In genomic region chr15:88375234-88375926, GRCh38 we compare ENCODE assay signal across 12 cellular contexts.
DNase-seq lines count a peak whose midpoint lies in the region; ATAC-seq lines count a peak whose summit lies in the region.
"Had no signal": no experiment of that assay in that cellular context is flagged by ENCODE, and none has a peak within 500 bp of the region (broad histone marks: within the 10 kb centered on the region; RNA-seq: fewer than 3 reads in every experiment).

No MANE protein-coding gene starts in this region.

- intact Hi-C loops in right cardiac atrium (cut with DNase I): no loop called here

- ATAC-seq in right cardiac atrium: no peak
- no peak for ATAC-seq in GM18909 (IDR thresholded peaks at IDR 0.05; ENCODE audit: poor library complexity, unreplicated experiment)

- H3K27me3 ChIP-seq in right cardiac atrium (ENCODE audit: control insufficient read depth, insufficient read depth): no peaks in the 10 kb centered on the region
- H3K27me3 ChIP-seq: SJCRH30, suprapubic skin had no signal

- no peak overlapping the region for H3K27ac ChIP-seq in right cardiac atrium (ENCODE audit: low read length)
- H3K27ac ChIP-seq: SJCRH30, suprapubic skin had no signal

- WGBS in right cardiac atrium: 30% methylated on average over 9 of the region's 9 CpGs

- H3K9me3 ChIP-seq in right cardiac atrium (ENCODE audit: control insufficient read depth, low read length): no peaks in the 10 kb centered on the region
- H3K9me3 ChIP-seq: SJCRH30, suprapubic skin had no signal

- DNase-seq in H4 (ENCODE audit: low spot score) (peak; percentile 26), RKO (ENCODE audit: low spot score) (peak; percentile 53), fibroblast of peridontal ligament (ENCODE audit: extremely low read depth) (peak; percentile 84), putamen (ENCODE audit: low spot score) (peak; percentile 81), NCI-H2171 treated with DMSO at 0.1 percent for 48 hours (lab: John Stamatoyannopoulos, UW) (no peak), right cardiac atrium (no peak), NCI-H1930 (lab: John Stamatoyannopoulos, UW) (no peak)
- DNase-seq: central memory CD4-positive, alpha-beta T cell; NCI-H2081 treated with DMSO at 0.1 percent for 48 hours; SJCRH30 had no signal

- H3K4me3 ChIP-seq in right cardiac atrium (ENCODE audit: low read length): no peak overlapping the region
- H3K4me3 ChIP-seq: SJCRH30, suprapubic skin had no signal

- no peaks in the 10 kb centered on the region for H3K4me1 ChIP-seq in right cardiac atrium (ENCODE audit: control insufficient read depth, insufficient read depth, low read length)
- H3K4me1 ChIP-seq: SJCRH30, suprapubic skin had no signal

Comparison
In these comparisons a context has a peak if more than half of its experiments do, and no peak if none do; other contexts are left out.
1. DNase-seq: peak in H4 (single experiment), RKO (single experiment), fibroblast of peridontal ligament (single experiment) and putamen (single experiment); none in NCI-H2171 treated with DMSO at 0.1 percent for 48 hours (single experiment), right cardiac atrium (0 of 3) and NCI-H1930 (0 of 2).